Comparison of ENCODE assay signal across 31 cellular contexts in genomic region chr1:12426030-12426429, GRCh38.
A peak's percentile ranks its signal among the peaks of the same experiment; 100 is the strongest.
DNase-seq lines count a peak whose midpoint lies in the region; ATAC-seq and TF ChIP-seq lines count a peak whose summit lies in the region.
"Had no signal": no experiment of that assay in that cellular context is flagged by ENCODE, and none has a peak within 500 bp of the region (broad histone marks: within the 10 kb centered on the region; RNA-seq: fewer than 3 reads in every experiment).

No MANE protein-coding gene starts in this region.

- peaks cover 11% of the 10 kb centered on the region for H3K4me1 Mint-ChIP-seq in CD14-positive monocyte
- H3K4me1 Mint-ChIP-seq: activated T-helper 17 cell treated with anti-CD3 and anti-CD28 coated beads, Interleukin-2, amount 50 U/mL, for 72 hours had no signal

- WGBS in IMR-90 (ENCODE audit: extremely low coverage in 2 of 2, insufficient read length in 1 of 2), 2 experiments = no CpG with 5 or more reads among the region's 3 CpGs
- WGBS in tibial nerve, 2 donors = 53 to 54% methylated on average over 3 of the region's 3 CpGs

- intact Hi-C loops in IMR-90 (cut with micrococcal nuclease) = no loop called here
- intact Hi-C loops in CD14-positive monocyte (cut with micrococcal nuclease) = no loop called here

- no peak overlapping the region for H2BK15ac ChIP-seq in IMR-90 (ENCODE audit: low read depth, low read length)

- H2AK5ac ChIP-seq in IMR-90 (ENCODE audit: low read depth, low read length) = no peak overlapping the region

- ATAC-seq in IMR-90 (ENCODE audit: low read depth) = peak; percentile 17; the same call in 1 of the 2 replicates
- ATAC-seq in GM18505 (IDR thresholded peaks at IDR 0.05; ENCODE audit: unreplicated experiment) = no peak
- ATAC-seq: activated CD4-positive, alpha-beta T cell treated with anti-CD3 and anti-CD28 coated beads for 36 hours; activated CD8-positive, alpha-beta T cell treated with anti-CD3 and anti-CD28 coated beads, Interleukin-2, amount 10 ng/mL, durations not matched to agents 7 days and 5 days; activated naive CD4-positive, alpha-beta T cell treated with anti-CD3 and anti-CD28 coated beads, Interleukin-2, amount 50 U/mL, for 72 hours; activated T-helper 17 cell treated with anti-CD3 and anti-CD28 coated beads, Interleukin-2, amount 50 U/mL, for 72 hours; effector memory CD8-positive, alpha-beta T cell; HCT116; heart right ventricle; lower lobe of right lung; stimulated activated naive CD8-positive, alpha-beta T cell treated with anti-CD3 and anti-CD28 coated beads, Interleukin-15, Interleukin-2, amounts not matched to agents 100 U/mL and 50 U/mL, for 24 hours had no signal

- H3K18ac ChIP-seq in IMR-90 (ENCODE audit: low read depth, low read length) = no peak overlapping the region

- H3K27ac ChIP-seq in IMR-90 (ENCODE audit: insufficient read depth, low read length) (no peak overlapping the region), brain microvascular endothelial cell (peak overlapping the region; percentile 92), tibial nerve (peak overlapping the region in 3 of 4 donors; percentile 0 to 79 (median 72))
- H3K27ac ChIP-seq: BLaER1 treated with 17β-estradiol and CSF1 and Interleukin-3, amounts not matched to agents 10 nM and 100 nM; lower lobe of right lung; parathyroid adenoma; right atrium auricular region; VCaP had no signal

- peaks cover 9% of the 10 kb centered on the region for H3K4me1 ChIP-seq in IMR-90 (ENCODE audit: control insufficient read depth, insufficient read depth, low read length)
- H3K4me1 ChIP-seq in tibial nerve = peaks cover 0 to 65% (median 23%) of the 10 kb centered on the region in 4 donors
- H3K4me1 ChIP-seq: parathyroid adenoma had no signal

- TF ChIP-seq CTCF in IMR-90 (conservative IDR thresholded peaks at IDR 0.05; ENCODE audit: low read depth, low read length) (no peak), brain microvascular endothelial cell (IDR thresholded peaks at IDR 0.05; ENCODE audit: low read depth, low read length, missing control alignments) (no peak), tibial nerve (IDR thresholded peaks at IDR 0.05) (no peak), CD14-positive monocyte (IDR thresholded peaks at IDR 0.05) (no peak)

- H3K4me3 Mint-ChIP-seq in CD14-positive monocyte = no peak overlapping the region
- H3K4me3 Mint-ChIP-seq: activated CD4-positive, alpha-beta T cell treated with anti-CD3 and anti-CD28 coated beads for 36 hours; activated CD8-positive, alpha-beta T cell treated with anti-CD3 and anti-CD28 coated beads, Interleukin-2, amount 10 ng/mL, durations not matched to agents 7 days and 5 days; activated T-helper 17 cell treated with anti-CD3 and anti-CD28 coated beads, Interleukin-2, amount 50 U/mL, for 72 hours; effector memory CD8-positive, alpha-beta T cell; neural crest cell had no signal

- H3K23ac ChIP-seq in IMR-90 (ENCODE audit: low read depth, low read length) = no peak overlapping the region

- no peaks in the 10 kb centered on the region for H3K9me3 ChIP-seq in IMR-90 (ENCODE audit: control insufficient read depth, insufficient read depth, low read length)
- H3K9me3 ChIP-seq in tibial nerve = no peaks in the 10 kb centered on the region
- H3K9me3 ChIP-seq: BLaER1 treated with 17β-estradiol and CSF1 and Interleukin-3, amounts not matched to agents 10 nM and 100 nM; heart right ventricle; lower lobe of right lung; right atrium auricular region; thoracic aorta had no signal

- no peak overlapping the region for H3K14ac ChIP-seq in IMR-90 (replicated peaks; ENCODE audit: low read depth, low read length)

- no peaks in the 10 kb centered on the region for H3K9me3 Mint-ChIP-seq in CD14-positive monocyte
- H3K9me3 Mint-ChIP-seq: activated naive CD4-positive, alpha-beta T cell treated with anti-CD3 and anti-CD28 coated beads, Interleukin-2, amount 50 U/mL, for 72 hours; activated T-helper 17 cell treated with anti-CD3 and anti-CD28 coated beads, Interleukin-2, amount 50 U/mL, for 72 hours; effector memory CD8-positive, alpha-beta T cell; neural crest cell had no signal

- peak overlapping the region in 1 of 7 donors; percentile 11 for H3K27ac Mint-ChIP-seq in CD14-positive monocyte
- H3K27ac Mint-ChIP-seq: activated CD4-positive, alpha-beta T cell treated with anti-CD3 and anti-CD28 coated beads for 36 hours; activated CD8-positive, alpha-beta T cell treated with anti-CD3 and anti-CD28 coated beads, Interleukin-2, amount 10 ng/mL, durations not matched to agents 7 days and 5 days; activated naive CD4-positive, alpha-beta T cell treated with anti-CD3 and anti-CD28 coated beads, Interleukin-2, amount 50 U/mL, for 72 hours; activated T-helper 17 cell treated with anti-CD3 and anti-CD28 coated beads, Interleukin-2, amount 50 U/mL, for 72 hours had no signal

- peaks cover 68 to 79% of the 10 kb centered on the region in 2 donors for H3K36me3 Mint-ChIP-seq in CD14-positive monocyte

- BruUV-seq in IMR-90 (replicated peaks; lab: Mats Ljungman, UMichigan) = no TSS peak

- H3K79me1 ChIP-seq in IMR-90 (ENCODE audit: low read depth in 1 of 2, low read length in 2 of 2) = 0 out of 4 replicates have a peak, but pooled peaks cover 0 to 3% of the 10 kb centered on the region in 2 experiments

- POLR2A ChIA-PET in IMR-90 (lab: Charles Lee; ENCODE audit: unreplicated experiment) = no interaction called here

- no peak overlapping the region for H2BK20ac ChIP-seq in IMR-90 (ENCODE audit: low read depth, low read length)

- CTCF ChIA-PET in IMR-90 (lab: Yijun Ruan, JAX) = interaction anchor here (1.1 kb wide), 1 partner anchor 13 kb away, joined by 4 read pairs; no protein-coding TSS in a partner anchor

- no peaks in the 10 kb centered on the region for H3K27me3 Mint-ChIP-seq in CD14-positive monocyte (ENCODE audit: low read depth in 3 of 3)
- H3K27me3 Mint-ChIP-seq: activated CD4-positive, alpha-beta T cell treated with anti-CD3 and anti-CD28 coated beads for 36 hours; activated T-helper 17 cell treated with anti-CD3 and anti-CD28 coated beads, Interleukin-2, amount 50 U/mL, for 72 hours; effector memory CD8-positive, alpha-beta T cell had no signal

- H3K36me3 ChIP-seq in IMR-90 (ENCODE audit: control insufficient read depth, insufficient read depth, low read length) (no peaks in the 10 kb centered on the region; the same call in 1 of the 2 replicates), brain microvascular endothelial cell (replicated peaks) (no peaks in the 10 kb centered on the region), tibial nerve (no peaks in the 10 kb centered on the region)

- no peak overlapping the region for H2AK9ac ChIP-seq in IMR-90 (replicated peaks; ENCODE audit: low read depth, low read length, poor library complexity)

- H4K20me1 ChIP-seq in IMR-90 (ENCODE audit: insufficient read depth, low read length) = no peaks in the 10 kb centered on the region
- H4K20me1 ChIP-seq: BLaER1 treated with 17β-estradiol and CSF1 and Interleukin-3, amounts not matched to agents 10 nM and 100 nM had no signal

- no peak for TF ChIP-seq RAD21 in IMR-90 (IDR thresholded peaks at IDR 0.05; ENCODE audit: low read length)

- dilution Hi-C loops in IMR-90 (cut with HindIII; ENCODE audit: low sequenced_read_pairs, unreplicated experiment) = no loop called here

- H3K27me3 ChIP-seq in IMR-90 (ENCODE audit: control insufficient read depth, insufficient read depth, low read length) = no peaks in the 10 kb centered on the region
- no peaks in the 10 kb centered on the region for H3K27me3 ChIP-seq in brain microvascular endothelial cell (replicated peaks)
- no peaks in the 10 kb centered on the region for H3K27me3 ChIP-seq in tibial nerve
- H3K27me3 ChIP-seq: BLaER1 treated with 17β-estradiol and CSF1 and Interleukin-3, amounts not matched to agents 10 nM and 100 nM; heart right ventricle; right atrium auricular region had no signal

- TF ChIP-seq POLR2A in IMR-90 (IDR thresholded peaks at IDR 0.05; ENCODE audit: low read depth, low read length) (no peak), tibial nerve (IDR thresholded peaks at IDR 0.05) (no peak), GM18505 (IDR thresholded peaks at IDR 0.05; ENCODE audit: borderline replicate concordance, extremely low read depth, insufficient read depth, insufficient read length) (no peak)

- TF ChIP-seq EP300 in tibial nerve (IDR thresholded peaks at IDR 0.05) = no peak

- H2BK120ac ChIP-seq in IMR-90 (ENCODE audit: low read depth, low read length) = no peak overlapping the region

- DNase-seq in IMR-90 = peak; percentile 34
- no peak for DNase-seq in brain microvascular endothelial cell
- DNase-seq in medulla oblongata (ENCODE audit: extremely low spot score) = peak; percentile 42
- no peak for DNase-seq in tibial nerve (ENCODE audit: low spot score in 2 of 2)
- DNase-seq in CD14-positive monocyte (ENCODE audit: low spot score) = no peak
- no peak for DNase-seq in ureter (ENCODE audit: low spot score)
- DNase-seq: activated CD4-positive, alpha-beta T cell treated with anti-CD3 and anti-CD28 coated beads for 36 hours; activated CD8-positive, alpha-beta T cell treated with anti-CD3 and anti-CD28 coated beads, Interleukin-2, amount 10 ng/mL, durations not matched to agents 7 days and 5 days; effector memory CD8-positive, alpha-beta T cell; heart right ventricle; Kasumi-1; lower lobe of right lung; MV-4-11; NCI-H1436 treated with DMSO at 0.1 percent for 48 hours; NCI-H2081 treated with DMSO at 0.1 percent for 48 hours; NCI-H345; NCI-H774; SIG-M5; stimulated activated CD4-positive, alpha-beta T cell treated with anti-CD3 and anti-CD28 coated beads, Interleukin-1b, Interleukin-23, amount 100 ng/mL, for 48 hours; stimulated activated naive CD8-positive, alpha-beta T cell treated with anti-CD3 and anti-CD28 coated beads, Interleukin-15, Interleukin-2, amounts not matched to agents 100 U/mL and 50 U/mL, for 24 hours had no signal

- no peak overlapping the region for H3K4ac ChIP-seq in IMR-90 (ENCODE audit: low read depth, low read length)

- no peak overlapping the region for H3K9ac ChIP-seq in IMR-90 (ENCODE audit: low read depth, low read length)
- H3K9ac ChIP-seq: BLaER1 treated with 17β-estradiol and CSF1 and Interleukin-3, amounts not matched to agents 10 nM and 100 nM; parathyroid adenoma had no signal

- H3K4me2 ChIP-seq in IMR-90 (ENCODE audit: low read depth, low read length) = no peak overlapping the region
- H3K4me2 ChIP-seq: BLaER1 treated with 17β-estradiol and CSF1 and Interleukin-3, amounts not matched to agents 10 nM and 100 nM; smooth muscle cell had no signal

- no peak overlapping the region for H4K5ac ChIP-seq in IMR-90 (ENCODE audit: low read depth, low read length)

- H4K91ac ChIP-seq in IMR-90 (ENCODE audit: insufficient read depth, low read depth, low read length) = no peak overlapping the region

- H4K8ac ChIP-seq in IMR-90 (ENCODE audit: low read depth in 2 of 2, low read length in 2 of 2) = no peak overlapping the region

- H2AFZ ChIP-seq in IMR-90 (replicated peaks; ENCODE audit: low read length, poor library complexity) = no peak overlapping the region
- H2AFZ ChIP-seq: parathyroid adenoma had no signal

- no peak overlapping the region for H3K56ac ChIP-seq in IMR-90 (ENCODE audit: extremely low read depth, insufficient read depth, low read length)

- peaks cover 8% of the 10 kb centered on the region for H3K9me1 ChIP-seq in IMR-90 (ENCODE audit: insufficient read depth, low read length)

- H2BK5ac ChIP-seq in IMR-90 (ENCODE audit: low read depth, low read length, poor library complexity, severe bottlenecking) = no peak overlapping the region

- in situ Hi-C loops in IMR-90 (cut with MboI; ENCODE audit: low sequenced_read_pairs) = no loop called here
- in situ Hi-C loops in brain microvascular endothelial cell (cut with HindIII; ENCODE audit: low pct_ligation_motif_present, low sequenced_read_pairs) = no loop called here

- no peak overlapping the region for H3K4me3 ChIP-seq in IMR-90 (ENCODE audit: insufficient read depth, low read depth, low read length)
- H3K4me3 ChIP-seq in brain microvascular endothelial cell (ENCODE audit: low read depth, low read length) = no peak overlapping the region
- H3K4me3 ChIP-seq in tibial nerve = no peak overlapping the region
- H3K4me3 ChIP-seq: BLaER1 treated with 17β-estradiol and CSF1 and Interleukin-3, amounts not matched to agents 10 nM and 100 nM; heart right ventricle; lower lobe of right lung; right atrium auricular region; smooth muscle cell; thoracic aorta had no signal

Comparison
In these comparisons a context has a peak if more than half of its experiments do, and no peak if none do; other contexts are left out.
1. DNase-seq: peak in IMR-90 (single experiment) and medulla oblongata (single experiment); none in brain microvascular endothelial cell (single experiment), tibial nerve (0 of 2), CD14-positive monocyte (single experiment) and ureter (single experiment).